In genomic region chr12:54032220-54032619, GRCh38 we compare ENCODE assay signal across 15 cellular contexts. TPM values are rescaled to one million over a fixed set of nuclear protein-coding genes. Genes with fewer than 3 reads are reported as not detected.
DNase-seq lines count a peak whose midpoint lies in the region; ATAC-seq and TF ChIP-seq lines count a peak whose summit lies in the region.
"Had no signal": no experiment of that assay in that cellular context is flagged by ENCODE, and none has a peak within 500 bp of the region (broad histone marks: within the 10 kb centered on the region; RNA-seq: fewer than 3 reads in every experiment).

No MANE protein-coding gene starts in this region.

- H3K9me3 ChIP-seq in SK-N-MC (ENCODE audit: low read depth, low read length) (no peaks in the 10 kb centered on the region), subcutaneous abdominal adipose tissue (ENCODE audit: control insufficient read depth in 5 of 5, low read length in 5 of 5) (no peaks in the 10 kb centered on the region), esophagus muscularis mucosa (no peaks in the 10 kb centered on the region)
- H3K9me3 ChIP-seq: esophagus squamous epithelium, tibial artery had no signal

- intact Hi-C loops in esophagus muscularis mucosa (cut with DNase I), result loop anchor here (2.0 to 5.0 kb wide), 2 partner anchors 95 to 161 kb away; no protein-coding TSS in a partner anchor

- WGBS in esophagus muscularis mucosa, result 28% methylated on average over 4 of the region's 4 CpGs

- no peak for TF ChIP-seq EP300 in esophagus muscularis mucosa (IDR thresholded peaks at IDR 0.05)

- H3K4me1 ChIP-seq in subcutaneous abdominal adipose tissue (ENCODE audit: control insufficient read depth in 5 of 5, insufficient read depth in 5 of 5, low read length in 5 of 5) (peaks cover 5 to 77% (median 74%) of the 10 kb centered on the region in 5 donors), esophagus muscularis mucosa (peaks cover 14 to 45% (median 36%) of the 10 kb centered on the region in 4 donors)

- peaks cover 19% of the 10 kb centered on the region for H3K4me1 Mint-ChIP-seq in activated T-cell treated with anti-CD3 and anti-CD28 coated beads, Interleukin-2, amount 50 U/mL, for 4 hours (ENCODE audit: low read depth)
- peaks cover 28% of the 10 kb centered on the region for H3K4me1 Mint-ChIP-seq in activated T-cell treated with anti-CD3 and anti-CD28 coated beads, Interleukin-2, amount 50 U/mL, for 24 hours (ENCODE audit: low read depth)
- H3K4me1 Mint-ChIP-seq in memory B cell (peaks cover 8% of the 10 kb centered on the region), osteocyte (ENCODE audit: unreplicated experiment) (peaks cover 21% of the 10 kb centered on the region)

- ATAC-seq in activated T-cell treated with anti-CD3 and anti-CD28 coated beads, Interleukin-2, amount 50 U/mL, for 4 hours, result no peak
- no peak for ATAC-seq in memory B cell (ENCODE audit: low read depth)

- peak overlapping the region; percentile 5 for H3K4me3 Mint-ChIP-seq in activated T-cell treated with anti-CD3 and anti-CD28 coated beads, Interleukin-2, amount 50 U/mL, for 4 hours
- no peak overlapping the region for H3K4me3 Mint-ChIP-seq in activated T-cell treated with anti-CD3 and anti-CD28 coated beads, Interleukin-2, amount 50 U/mL, for 24 hours
- H3K4me3 Mint-ChIP-seq in memory B cell (no peak overlapping the region), osteocyte (ENCODE audit: unreplicated experiment) (no peak overlapping the region)

- no peak for TF ChIP-seq CTCF in osteocyte (IDR thresholded peaks at IDR 0.05)
- no peak for TF ChIP-seq CTCF in esophagus muscularis mucosa (IDR thresholded peaks at IDR 0.05)

- H3K27me3 ChIP-seq in subcutaneous abdominal adipose tissue (ENCODE audit: control insufficient read depth in 5 of 5, insufficient read depth in 4 of 5, low read length in 5 of 5) (peaks cover 0 to 55% (median 17%) of the 10 kb centered on the region in 5 donors), esophagus muscularis mucosa (peaks cover 0 to 87% (median 33%) of the 10 kb centered on the region in 4 donors)
- H3K27me3 ChIP-seq: tibial artery had no signal

- H3K27me3 Mint-ChIP-seq in activated T-cell treated with anti-CD3 and anti-CD28 coated beads, Interleukin-2, amount 50 U/mL, for 4 hours (ENCODE audit: low read depth), result peaks cover 83% of the 10 kb centered on the region
- H3K27me3 Mint-ChIP-seq in activated T-cell treated with anti-CD3 and anti-CD28 coated beads, Interleukin-2, amount 50 U/mL, for 24 hours, result peaks cover 91% of the 10 kb centered on the region
- H3K27me3 Mint-ChIP-seq in memory B cell (peaks cover 28% of the 10 kb centered on the region), osteocyte (ENCODE audit: unreplicated experiment) (peaks cover 83% of the 10 kb centered on the region)

- H3K9ac ChIP-seq in SK-N-MC (ENCODE audit: insufficient read length), result no peak overlapping the region
- H3K9ac ChIP-seq in subcutaneous abdominal adipose tissue (ENCODE audit: low read length in 5 of 5), result peak overlapping the region in 2 of 5 donors; percentile 74 to 85

- no peak for TF ChIP-seq POLR2A in esophagus muscularis mucosa (IDR thresholded peaks at IDR 0.05; ENCODE audit: low read depth)

- H3K27ac Mint-ChIP-seq in activated T-cell treated with anti-CD3 and anti-CD28 coated beads, Interleukin-2, amount 50 U/mL, for 24 hours, result no peak overlapping the region
- H3K27ac Mint-ChIP-seq in memory B cell (peak overlapping the region; percentile 60), osteocyte (ENCODE audit: unreplicated experiment) (no peak overlapping the region)
- H3K27ac Mint-ChIP-seq: activated CD4-positive, alpha-beta memory T cell treated with anti-CD3 and anti-CD28 coated beads, Interleukin-2, amount 10 ng/mL, durations not matched to agents 7 days and 5 days had no signal

- H3K36me3 ChIP-seq in SK-N-MC (ENCODE audit: insufficient read depth, low read length) (peaks cover 12% of the 10 kb centered on the region), subcutaneous abdominal adipose tissue (ENCODE audit: control insufficient read depth in 5 of 5, insufficient read depth in 5 of 5, low read length in 5 of 5) (no peaks in the 10 kb centered on the region), esophagus muscularis mucosa (no peaks in the 10 kb centered on the region)
- H3K36me3 ChIP-seq: esophagus squamous epithelium had no signal

- H3K4me3 ChIP-seq in SK-N-MC (no peak overlapping the region), subcutaneous abdominal adipose tissue (ENCODE audit: low read depth in 1 of 5, low read length in 5 of 5) (peak overlapping the region in 1 of 5 donors; percentile 74), esophagus muscularis mucosa (peak overlapping the region in 2 of 4 donors; percentile 65 to 69)

- H3K27ac ChIP-seq in SK-N-MC, result peak overlapping the region; percentile 61; the same call in 1 of the 2 replicates
- H3K27ac ChIP-seq in subcutaneous abdominal adipose tissue (ENCODE audit: low read depth, low read length), result peak overlapping the region; percentile 93
- H3K27ac ChIP-seq in esophagus muscularis mucosa (replicated peaks in 1 of 4), result no peak overlapping the region

- H3K36me3 Mint-ChIP-seq in activated T-cell treated with anti-CD3 and anti-CD28 coated beads, Interleukin-2, amount 50 U/mL, for 4 hours (ENCODE audit: insufficient read depth), result no peaks in the 10 kb centered on the region
- H3K36me3 Mint-ChIP-seq in activated T-cell treated with anti-CD3 and anti-CD28 coated beads, Interleukin-2, amount 50 U/mL, for 24 hours (ENCODE audit: low read depth), result no peaks in the 10 kb centered on the region
- H3K36me3 Mint-ChIP-seq in memory B cell (no peaks in the 10 kb centered on the region), osteocyte (ENCODE audit: unreplicated experiment) (no peaks in the 10 kb centered on the region)
- H3K36me3 Mint-ChIP-seq: immature natural killer cell had no signal

- no peak for DNase-seq in activated T-cell treated with anti-CD3 and anti-CD28 coated beads, Interleukin-2, amount 50 U/mL, for 4 hours
- no peak for DNase-seq in activated T-cell treated with anti-CD3 and anti-CD28 coated beads, Interleukin-2, amount 50 U/mL, for 24 hours
- no peak for DNase-seq in SK-N-MC (ENCODE audit: low read depth, low spot score)
- DNase-seq in memory B cell (ENCODE audit: low spot score in 2 of 2), result no peak
- no peak for DNase-seq in NCI-H1694 treated with DMSO at 0.1 percent for 48 hours (lab: John Stamatoyannopoulos, UW)
- DNase-seq in osteocyte (ENCODE audit: extremely low spot score, unreplicated experiment), result no peak
- DNase-seq in esophagus muscularis mucosa (ENCODE audit: extremely low spot score), result no peak
- DNase-seq: esophagus squamous epithelium had no signal

- peaks cover 3% of the 10 kb centered on the region for H3K9me3 Mint-ChIP-seq in activated T-cell treated with anti-CD3 and anti-CD28 coated beads, Interleukin-2, amount 50 U/mL, for 4 hours
- H3K9me3 Mint-ChIP-seq in activated T-cell treated with anti-CD3 and anti-CD28 coated beads, Interleukin-2, amount 50 U/mL, for 24 hours, result peaks cover 4% of the 10 kb centered on the region
- H3K9me3 Mint-ChIP-seq in memory B cell (peaks cover 3% of the 10 kb centered on the region), osteocyte (ENCODE audit: unreplicated experiment) (peaks cover 4% of the 10 kb centered on the region)
- H3K9me3 Mint-ChIP-seq: activated CD4-positive, alpha-beta memory T cell treated with anti-CD3 and anti-CD28 coated beads, Interleukin-2, amount 10 ng/mL, durations not matched to agents 7 days and 5 days; activated T-cell treated with anti-CD3 and anti-CD28 coated beads, Interleukin-2, amount 50 U/mL, for 72 hours had no signal

RNA-seq across cellular contexts. Expression of gene HOXC5, which starts 0.6 kb away (rescaled TPM):
- not detected for total RNA-seq in activated T-cell treated with anti-CD3 and anti-CD28 coated beads, Interleukin-2, amount 50 U/mL, for 4 hours
- not detected in 2 replicates for total RNA-seq in osteocyte
- 1 to 10 TPM in 1 of 4 donors, under 1 TPM in 1, not detected in 2; 0.83 to 2.0 TPM for total RNA-seq in esophagus muscularis mucosa
- total RNA-seq: activated CD4-positive, alpha-beta memory T cell treated with anti-CD3 and anti-CD28 coated beads, Interleukin-2, amount 10 ng/mL, durations not matched to agents 7 days and 5 days; activated T-cell treated with anti-CD3 and anti-CD28 coated beads, Interleukin-2, amount 50 U/mL, for 72 hours; bronchial epithelial cell; liver had no signal

RNA-seq across cellular contexts. Expression of gene HOXC6, which starts 4.0 kb away (rescaled TPM):
- total RNA-seq in activated T-cell treated with anti-CD3 and anti-CD28 coated beads, Interleukin-2, amount 50 U/mL, for 4 hours, result not detected
- total RNA-seq in osteocyte (not detected in 2 replicates), esophagus muscularis mucosa (under 1 TPM in 3 of 4 donors, not detected in 1; 0.23 to 0.42 (median 0.32) TPM)
- total RNA-seq: activated CD4-positive, alpha-beta memory T cell treated with anti-CD3 and anti-CD28 coated beads, Interleukin-2, amount 10 ng/mL, durations not matched to agents 7 days and 5 days; activated T-cell treated with anti-CD3 and anti-CD28 coated beads, Interleukin-2, amount 50 U/mL, for 72 hours; bronchial epithelial cell had no signal

RNA-seq across cellular contexts. Expression of gene HOXC4, which starts 21.4 kb away (rescaled TPM):
- under 1 TPM; 0.16 to 0.40 (median 0.29) TPM for total RNA-seq in activated T-cell treated with anti-CD3 and anti-CD28 coated beads, Interleukin-2, amount 50 U/mL, for 4 hours
- not detected in 2 replicates for total RNA-seq in osteocyte
- 1 to 10 TPM in 3 of 4 donors, under 1 TPM in 1; 0.83 to 3.6 (median 2.5) TPM for total RNA-seq in esophagus muscularis mucosa
- total RNA-seq: bronchial epithelial cell, liver had no signal

RNA-seq across cellular contexts. Expression of gene HOXC8, which starts 23.4 kb away (rescaled TPM):
- not detected for total RNA-seq in activated T-cell treated with anti-CD3 and anti-CD28 coated beads, Interleukin-2, amount 50 U/mL, for 4 hours
- total RNA-seq in osteocyte (not detected in 2 replicates), esophagus muscularis mucosa (not detected)
- total RNA-seq: activated CD4-positive, alpha-beta memory T cell treated with anti-CD3 and anti-CD28 coated beads, Interleukin-2, amount 10 ng/mL, durations not matched to agents 7 days and 5 days; activated T-cell treated with anti-CD3 and anti-CD28 coated beads, Interleukin-2, amount 50 U/mL, for 72 hours; bronchial epithelial cell; liver had no signal

RNA-seq across cellular contexts. Expression of gene HOXC9, which starts 32.3 kb away (rescaled TPM):
- not detected for total RNA-seq in activated T-cell treated with anti-CD3 and anti-CD28 coated beads, Interleukin-2, amount 50 U/mL, for 4 hours
- total RNA-seq in osteocyte (not detected in 2 replicates), esophagus muscularis mucosa (not detected)
- total RNA-seq: activated CD4-positive, alpha-beta memory T cell treated with anti-CD3 and anti-CD28 coated beads, Interleukin-2, amount 10 ng/mL, durations not matched to agents 7 days and 5 days; activated T-cell treated with anti-CD3 and anti-CD28 coated beads, Interleukin-2, amount 50 U/mL, for 72 hours; bronchial epithelial cell; liver had no signal

Comparison
In these comparisons a context has a peak if more than half of its experiments do, and no peak if none do; other contexts are left out.
1. H3K27ac ChIP-seq: peak in SK-N-MC (single experiment) and subcutaneous abdominal adipose tissue (single experiment); none in esophagus muscularis mucosa (0 of 4).